8 cellular contexts compared by ENCODE assay signal in the genomic region with DNA sequence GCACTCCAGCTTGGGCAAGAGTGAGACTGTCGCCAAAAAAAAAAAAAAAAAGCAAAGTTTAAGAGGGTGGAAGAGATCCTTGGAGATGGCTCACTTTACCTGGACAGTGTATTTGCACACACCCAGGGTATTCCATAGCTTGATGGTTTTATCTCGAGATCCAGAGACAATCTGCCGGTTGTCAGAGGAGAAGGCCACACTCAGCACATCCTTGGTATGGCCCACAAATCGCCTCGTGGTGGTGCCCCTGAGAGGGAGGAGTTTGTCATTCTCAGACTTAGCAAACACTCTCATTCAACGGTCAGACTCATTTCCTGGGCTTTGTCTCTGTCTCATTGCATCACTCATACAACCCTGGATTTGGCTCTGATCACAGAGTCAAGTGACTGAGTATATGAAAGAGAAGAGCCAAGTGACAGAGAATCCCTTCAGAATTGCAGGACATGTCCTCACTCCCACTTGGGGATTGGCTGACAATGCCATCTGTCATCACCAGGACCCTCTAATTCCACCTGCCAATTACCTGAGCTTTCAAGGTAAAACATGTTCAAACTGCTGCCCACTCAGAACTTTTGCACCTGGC.
DNase-seq lines count a peak whose midpoint lies in the region; ATAC-seq lines count a peak whose summit lies in the region.

No MANE protein-coding gene starts in this region.

- peak; percentile 73 for DNase-seq in stimulated activated CD4-positive, alpha-beta T cell treated with anti-CD3 and anti-CD28 coated beads, Interleukin-1b, Interleukin-23, amount 100 ng/mL, for 48 hours
- DNase-seq in stimulated activated CD4-positive, alpha-beta T cell treated with anti-CD3 and anti-CD28 coated beads, Interleukin-12 subunit alpha, Interleukin-12 subunit beta, amount 100 ng/mL, for 4 hours = no peak
- DNase-seq in activated CD8-positive, alpha-beta memory T cell treated with anti-CD3 and anti-CD28 coated beads, Interleukin-2, amount 50 U/mL, for 48 hours = peak; percentile 79
- DNase-seq in glomerular visceral epithelial cell (ENCODE audit: extremely low spot score) = peak; percentile 75
- DNase-seq in stimulated activated naive CD8-positive, alpha-beta T cell treated with anti-CD3 and anti-CD28 coated beads, Interleukin-15, amount 100 ng/mL, for 72 hours = peak; percentile 56 to 78
- DNase-seq in NCI-H187 treated with DMSO at 0.1 percent for 48 hours (lab: John Stamatoyannopoulos, UW) = no peak
- no peak for DNase-seq in NCI-H146 treated with DMSO at 0.1 percent for 48 hours (lab: John Stamatoyannopoulos, UW; ENCODE audit: unreplicated experiment)
- no peak for DNase-seq in NCI-H2171 treated with DMSO at 0.1 percent for 48 hours (lab: John Stamatoyannopoulos, UW)

- ATAC-seq in stimulated activated naive CD8-positive, alpha-beta T cell treated with anti-CD3 and anti-CD28 coated beads, Interleukin-15, amount 100 ng/mL, for 72 hours = peak; percentile 80

- H3K27ac Mint-ChIP-seq in stimulated activated naive CD8-positive, alpha-beta T cell treated with anti-CD3 and anti-CD28 coated beads, Interleukin-15, amount 100 ng/mL, for 72 hours = peak overlapping the region; percentile 99 to 100

- H3K27me3 Mint-ChIP-seq in stimulated activated naive CD8-positive, alpha-beta T cell treated with anti-CD3 and anti-CD28 coated beads, Interleukin-15, amount 100 ng/mL, for 72 hours = no peaks in the 10 kb centered on the region

- peaks cover 60% of the 10 kb centered on the region for H3K4me1 Mint-ChIP-seq in stimulated activated naive CD8-positive, alpha-beta T cell treated with anti-CD3 and anti-CD28 coated beads, Interleukin-15, amount 100 ng/mL, for 72 hours

- no peaks in the 10 kb centered on the region for H3K9me3 Mint-ChIP-seq in stimulated activated naive CD8-positive, alpha-beta T cell treated with anti-CD3 and anti-CD28 coated beads, Interleukin-15, amount 100 ng/mL, for 72 hours

- peak overlapping the region; percentile 98 to 99 for H3K4me3 Mint-ChIP-seq in stimulated activated naive CD8-positive, alpha-beta T cell treated with anti-CD3 and anti-CD28 coated beads, Interleukin-15, amount 100 ng/mL, for 72 hours

Comparison
In these comparisons a context has a peak if more than half of its experiments do, and no peak if none do; other contexts are left out.
1. DNase-seq: peak in stimulated activated CD4-positive, alpha-beta T cell treated with anti-CD3 and anti-CD28 coated beads, Interleukin-1b, Interleukin-23, amount 100 ng/mL, for 48 hours (single experiment), activated CD8-positive, alpha-beta memory T cell treated with anti-CD3 and anti-CD28 coated beads, Interleukin-2, amount 50 U/mL, for 48 hours (single experiment), glomerular visceral epithelial cell (single experiment) and stimulated activated naive CD8-positive, alpha-beta T cell treated with anti-CD3 and anti-CD28 coated beads, Interleukin-15, amount 100 ng/mL, for 72 hours (2 of 2); none in stimulated activated CD4-positive, alpha-beta T cell treated with anti-CD3 and anti-CD28 coated beads, Interleukin-12 subunit alpha, Interleukin-12 subunit beta, amount 100 ng/mL, for 4 hours (single experiment), NCI-H187 treated with DMSO at 0.1 percent for 48 hours (single experiment), NCI-H146 treated with DMSO at 0.1 percent for 48 hours (single experiment) and NCI-H2171 treated with DMSO at 0.1 percent for 48 hours (single experiment).